ENCODE assay signal across 18 cellular contexts in the genomic region with DNA sequence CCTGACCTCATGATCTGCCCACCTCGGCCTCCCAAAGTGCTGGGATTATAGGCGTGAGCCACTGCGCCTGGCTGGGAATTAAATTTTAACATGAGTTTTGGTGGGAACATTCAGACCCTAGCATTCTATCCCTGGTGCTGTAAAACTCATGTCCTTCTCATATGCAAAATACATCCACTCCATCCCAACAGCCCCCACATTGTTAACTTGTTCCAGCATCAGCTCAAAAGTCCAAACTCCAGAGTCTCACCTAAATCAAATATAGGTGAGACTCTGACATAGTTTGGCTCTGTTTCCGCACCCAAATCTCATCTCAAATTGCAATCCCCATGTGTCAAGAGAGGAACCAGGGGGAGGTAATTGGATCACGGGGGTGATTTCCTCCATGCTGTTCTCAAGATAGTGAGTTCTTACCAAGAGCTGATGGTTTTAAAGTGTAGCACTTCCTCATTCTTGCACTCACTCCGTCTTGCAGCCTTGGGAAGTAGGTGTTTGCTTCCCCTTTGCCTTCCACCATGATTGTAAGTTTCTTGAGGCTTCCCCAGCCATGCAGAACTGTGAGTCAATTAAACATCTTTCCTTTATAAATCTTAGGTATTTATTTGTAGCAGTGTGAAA.
DNase-seq lines count a peak whose midpoint lies in the region; ATAC-seq and TF ChIP-seq lines count a peak whose summit lies in the region.
"Had no signal": no experiment of that assay in that cellular context is flagged by ENCODE, and none has a peak within 500 bp of the region (broad histone marks: within the 10 kb centered on the region; RNA-seq: fewer than 3 reads in every experiment).

No MANE protein-coding gene starts in this region.

- H3K4me1 ChIP-seq in lower lobe of right lung = no peaks in the 10 kb centered on the region
- H3K4me1 ChIP-seq: body of pancreas had no signal

- H3K27ac ChIP-seq in lower lobe of right lung = no peak overlapping the region
- H3K27ac ChIP-seq: body of pancreas, coronary artery, epithelial cell of prostate, transverse colon had no signal

- no peak for TF ChIP-seq CTCF in lower lobe of right lung (IDR thresholded peaks at IDR 0.05)

- DNase-seq in CMK (ENCODE audit: low read depth) (peak; percentile 5), KBM-7 (peak; percentile 83), SIG-M5 treated with dmso at 0.1 percent for 504 hours (lab: John Stamatoyannopoulos, UW; ENCODE audit: unreplicated experiment) (peak; percentile 76), lower lobe of right lung (no peak), 8988T (no peak), NCI-H2171 treated with DMSO at 0.1 percent for 48 hours (lab: John Stamatoyannopoulos, UW) (no peak), DMS53 treated with DMSO at 0.1 percent for 48 hours (lab: John Stamatoyannopoulos, UW; ENCODE audit: unreplicated experiment) (no peak)
- DNase-seq: activated CD4-positive, alpha-beta T cell treated with anti-CD3 and anti-CD28 coated beads, Interleukin-2, amount 50 U/mL, for 48 hours; activated naive CD4-positive, alpha-beta T cell treated with anti-CD3 and anti-CD28 coated beads, Interleukin-2, amount 50 U/mL, for 16 hours; NCI-H1694 treated with DMSO at 0.1 percent for 48 hours; NCI-H446; spleen; transverse colon had no signal

- ATAC-seq in lower lobe of right lung (peak; percentile 37 to 72), GM18858 (IDR thresholded peaks at IDR 0.05; ENCODE audit: unreplicated experiment) (no peak)
- ATAC-seq: body of pancreas had no signal

- no peaks in the 10 kb centered on the region for H3K9me3 ChIP-seq in lower lobe of right lung
- H3K9me3 ChIP-seq: body of pancreas, spleen, transverse colon had no signal

- in situ Hi-C loops in KBM-7 (cut with MboI; ENCODE audit: low pct_unique_long_range_greater_than_20kb, low sequenced_read_pairs) = no loop called here

- no peak overlapping the region for H3K4me3 ChIP-seq in lower lobe of right lung
- H3K4me3 ChIP-seq: body of pancreas, coronary artery, lung, spleen, transverse colon had no signal

- intact Hi-C loops in lower lobe of right lung (cut with DNase I) = no loop called here

- H3K27me3 ChIP-seq in lower lobe of right lung (ENCODE audit: low read depth) = no peaks in the 10 kb centered on the region
- H3K27me3 ChIP-seq: body of pancreas, spleen, transverse colon had no signal

- no peaks in the 10 kb centered on the region for H3K36me3 ChIP-seq in lower lobe of right lung
- H3K36me3 ChIP-seq: spleen, transverse colon had no signal

Comparison
In these comparisons a context has a peak if more than half of its experiments do, and no peak if none do; other contexts are left out.
1. DNase-seq: peak in CMK (single experiment), KBM-7 (single experiment) and SIG-M5 treated with dmso at 0.1 percent for 504 hours (single experiment); none in lower lobe of right lung (single experiment), 8988T (single experiment), NCI-H2171 treated with DMSO at 0.1 percent for 48 hours (single experiment) and DMS53 treated with DMSO at 0.1 percent for 48 hours (single experiment).